Comparison of ENCODE assay signal across 1 cellular context in genomic region chr2:230068658-230069080, GRCh38.
TF ChIP-seq lines count a peak whose summit lies in the region.

SLC16A14 (minus strand) TSS chr2:230068924; CDS start chr2:230059352, 9,572 bp downstream.

TF ChIP-seq in HEK293, 187 proteins besides CTCF, POLR2A, EP300 and RAD21 (continued from another document):
- TF ChIP-seq ZNF488 (tag by site-specific recombination; IDR thresholded peaks at IDR 0.05): no peak
- TF ChIP-seq BCL11B (tag by site-specific recombination; IDR thresholded peaks at IDR 0.05; ENCODE audit: low read depth): no peak
- TF ChIP-seq ZNF341 (tag by site-specific recombination; IDR thresholded peaks at IDR 0.05; ENCODE audit: low read depth): no peak
- no peak for TF ChIP-seq ZNF223 (tag by site-specific recombination; IDR thresholded peaks at IDR 0.05)
TF ChIP-seq in HEK293: peak in this region for 6.
